In the genomic region with DNA sequence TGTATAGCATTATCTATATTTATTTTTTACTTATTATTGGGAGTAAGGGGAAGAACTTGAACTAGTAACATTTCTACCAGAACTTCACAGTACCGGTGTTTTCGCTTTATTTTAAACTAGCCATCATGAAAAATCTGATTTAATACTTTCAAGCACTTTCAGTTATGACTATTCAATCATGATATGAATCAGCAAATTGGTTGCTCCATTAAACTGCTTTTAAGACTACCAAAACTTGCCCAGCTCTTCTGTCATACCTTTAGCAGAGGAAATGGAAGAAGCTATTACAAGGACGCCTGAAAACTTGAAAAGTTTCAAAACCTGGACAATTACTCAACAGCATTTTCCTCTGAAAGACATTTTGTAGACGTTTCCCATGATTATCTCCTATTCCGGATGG, we compare ENCODE assay signal across 8 cellular contexts. TPM values are rescaled to one million over a fixed set of nuclear protein-coding genes. Genes with fewer than 3 reads are reported as not detected.
DNase-seq lines count a peak whose midpoint lies in the region; ATAC-seq and TF ChIP-seq lines count a peak whose summit lies in the region.

No MANE protein-coding gene starts in this region.

- peak overlapping the region; percentile 61 for H3K4me3 Mint-ChIP-seq in activated CD4-positive, alpha-beta T cell treated with anti-CD3 and anti-CD28 coated beads, Interleukin-2, amount 10 ng/mL, durations not matched to agents 7 days and 5 days
- H3K4me3 Mint-ChIP-seq in activated B cell treated with CpG ODN at 0.5 μM for 24 hours, result peak overlapping the region; percentile 80

- peaks cover 21% of the 10 kb centered on the region for H3K27me3 Mint-ChIP-seq in activated CD4-positive, alpha-beta T cell treated with anti-CD3 and anti-CD28 coated beads, Interleukin-2, amount 10 ng/mL, durations not matched to agents 7 days and 5 days
- H3K27me3 Mint-ChIP-seq in activated B cell treated with CpG ODN at 0.5 μM for 24 hours, result no peaks in the 10 kb centered on the region

- H3K27ac ChIP-seq in substantia nigra (ENCODE audit: low read depth, low read length, poor library complexity, severe bottlenecking), result peak overlapping the region; percentile 71

- H3K36me3 ChIP-seq in H7 (replicated peaks; ENCODE audit: control insufficient read depth, insufficient read depth, low read length), result no peaks in the 10 kb centered on the region; the same call in 1 of the 2 replicates

- H3K9me3 ChIP-seq in iPS-18c (ENCODE audit: control insufficient read depth, insufficient read depth, low read length), result no peaks in the 10 kb centered on the region

- CTCF ChIA-PET in activated CD4-positive, alpha-beta T cell treated with anti-CD3 and anti-CD28 coated beads, Interleukin-2, amount 10 ng/mL, durations not matched to agents 7 days and 5 days (lab: Charles Lee), result no interaction called here
- CTCF ChIA-PET in activated B cell treated with CpG ODN at 0.5 μM for 24 hours (lab: Charles Lee), result interaction anchor here (0.7 to 1.4 kb wide), 2 partner anchors 13 to 92 kb away, joined by 3 read pairs; no protein-coding TSS in a partner anchor

- DNase-seq in activated CD4-positive, alpha-beta T cell treated with anti-CD3 and anti-CD28 coated beads, Interleukin-2, amount 10 ng/mL, durations not matched to agents 7 days and 5 days, result no peak
- DNase-seq in activated CD4-positive, alpha-beta T cell treated with anti-CD3 and anti-CD28 coated beads for 4 hours, result no peak
- DNase-seq in activated B cell treated with CpG ODN at 0.5 μM for 24 hours (no peak), substantia nigra (lab: John Stamatoyannopoulos, UW) (no peak), NCI-H128 (lab: John Stamatoyannopoulos, UW; ENCODE audit: unreplicated experiment) (no peak), H7 (no peak)

- peaks cover 3% of the 10 kb centered on the region for H3K36me3 Mint-ChIP-seq in activated CD4-positive, alpha-beta T cell treated with anti-CD3 and anti-CD28 coated beads, Interleukin-2, amount 10 ng/mL, durations not matched to agents 7 days and 5 days (ENCODE audit: low read depth)
- peaks cover 12% of the 10 kb centered on the region for H3K36me3 Mint-ChIP-seq in activated B cell treated with CpG ODN at 0.5 μM for 24 hours (ENCODE audit: low read depth)

- POLR2A ChIA-PET in activated CD4-positive, alpha-beta T cell treated with anti-CD3 and anti-CD28 coated beads, Interleukin-2, amount 10 ng/mL, durations not matched to agents 7 days and 5 days (lab: Charles Lee), result no interaction called here
- POLR2A ChIA-PET in activated B cell treated with CpG ODN at 0.5 μM for 24 hours (lab: Charles Lee), result interaction anchor here (0.8 to 5.0 kb wide), 6 partner anchors 9 to 61 kb away, joined by 3 to 69 read pairs (median 9); no protein-coding TSS in a partner anchor

- no peak for TF ChIP-seq CTCF in activated B cell treated with CpG ODN at 0.5 μM for 24 hours (IDR thresholded peaks at IDR 0.05)

- no peak for ATAC-seq in activated B cell treated with CpG ODN at 0.5 μM for 24 hours (ENCODE audit: low read depth)
- no peak for ATAC-seq in GM19397 (IDR thresholded peaks at IDR 0.05; ENCODE audit: unreplicated experiment)

- H3K4me1 Mint-ChIP-seq in activated CD4-positive, alpha-beta T cell treated with anti-CD3 and anti-CD28 coated beads, Interleukin-2, amount 10 ng/mL, durations not matched to agents 7 days and 5 days, result peaks cover 24% of the 10 kb centered on the region
- peaks cover 74% of the 10 kb centered on the region for H3K4me1 Mint-ChIP-seq in activated B cell treated with CpG ODN at 0.5 μM for 24 hours

- H3K9me3 Mint-ChIP-seq in activated CD4-positive, alpha-beta T cell treated with anti-CD3 and anti-CD28 coated beads, Interleukin-2, amount 10 ng/mL, durations not matched to agents 7 days and 5 days, result no peaks in the 10 kb centered on the region
- no peaks in the 10 kb centered on the region for H3K9me3 Mint-ChIP-seq in activated B cell treated with CpG ODN at 0.5 μM for 24 hours

- intact Hi-C loops in activated B cell treated with CpG ODN at 0.5 μM for 24 hours (cut with micrococcal nuclease), result loop anchor here (2.0 kb wide), 2 partner anchors 16 to 82 kb away; no protein-coding TSS in a partner anchor

- no peaks in the 10 kb centered on the region; the same call in none of the 2 replicates for H3K27me3 ChIP-seq in H7 (ENCODE audit: control insufficient read depth, insufficient read depth, low read length)

- H3K27ac Mint-ChIP-seq in activated CD4-positive, alpha-beta T cell treated with anti-CD3 and anti-CD28 coated beads, Interleukin-2, amount 10 ng/mL, durations not matched to agents 7 days and 5 days, result peak overlapping the region; percentile 68
- peak overlapping the region; percentile 84 for H3K27ac Mint-ChIP-seq in activated B cell treated with CpG ODN at 0.5 μM for 24 hours

- H3K4me3 ChIP-seq in iPS-18c (ENCODE audit: insufficient read depth, low read depth, low read length) (peak overlapping the region; percentile 61; the same call in 1 of the 2 replicates), H7 (ENCODE audit: insufficient read depth, low read depth, low read length) (no peak overlapping the region; the same call in 1 of the 2 replicates)

RNA-seq across cellular contexts. Expression of gene JAZF1, which starts 2.1 kb away (rescaled TPM):
- 1 to 10 TPM; 5.2 to 7.6 TPM for total RNA-seq in activated CD4-positive, alpha-beta T cell treated with anti-CD3 and anti-CD28 coated beads, Interleukin-2, amount 10 ng/mL, durations not matched to agents 7 days and 5 days
- 49.5 and 54.8 TPM in 2 replicates for total RNA-seq in activated B cell treated with CpG ODN at 0.5 μM for 24 hours
- total RNA-seq in H7 (2014; rRNA removed; shearing (Covaris generic)), result 11.3 and 13.5 TPM in 2 replicates
